Comparison of ENCODE assay signal across 24 cellular contexts in the genomic region with DNA sequence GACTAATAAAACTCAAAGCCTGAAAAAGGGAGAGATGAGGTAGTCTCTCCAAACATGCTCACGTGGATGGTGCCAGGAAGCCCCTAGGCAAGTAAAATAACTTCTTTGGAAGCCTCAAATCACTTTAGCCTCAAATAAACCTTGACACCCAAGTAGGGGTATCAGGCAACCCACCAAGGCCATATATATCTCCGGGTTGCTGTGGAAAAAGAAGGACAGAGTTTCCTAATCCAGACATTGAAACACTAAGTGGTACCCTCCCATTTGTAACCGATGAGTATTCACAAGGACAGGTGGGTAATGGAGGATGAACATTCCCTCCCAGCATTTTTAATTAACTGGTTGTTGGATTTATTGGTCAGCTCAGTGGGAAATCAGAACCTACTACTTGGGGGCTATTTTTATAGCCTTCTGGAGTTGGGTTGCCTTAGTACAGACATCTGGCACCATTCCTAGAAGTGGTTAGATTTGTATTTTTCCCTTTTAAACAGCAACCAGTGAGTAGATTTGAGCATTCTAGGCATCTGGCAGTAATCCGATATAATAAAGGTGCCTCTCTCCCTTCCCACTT.
DNase-seq lines count a peak whose midpoint lies in the region; ATAC-seq and TF ChIP-seq lines count a peak whose summit lies in the region.
"Had no signal": no experiment of that assay in that cellular context is flagged by ENCODE, and none has a peak within 500 bp of the region (broad histone marks: within the 10 kb centered on the region; RNA-seq: fewer than 3 reads in every experiment).

No MANE protein-coding gene starts in this region.

- H3K4me1 ChIP-seq in SK-N-SH (ENCODE audit: control insufficient read depth in 1 of 2, insufficient read depth in 2 of 2, low read depth in 1 of 2, low read length in 1 of 2) (no peaks in the 10 kb centered on the region), upper lobe of right lung (no peaks in the 10 kb centered on the region), upper lobe of left lung (no peaks in the 10 kb centered on the region)
- H3K4me1 ChIP-seq: adrenal gland, breast epithelium, heart right ventricle had no signal

- no peaks in the 10 kb centered on the region for H3K36me3 ChIP-seq in SK-N-SH (replicated peaks in 1 of 2; ENCODE audit: control insufficient read depth in 1 of 2, insufficient read depth in 2 of 2, low read length in 1 of 2)
- no peaks in the 10 kb centered on the region for H3K36me3 ChIP-seq in upper lobe of right lung
- H3K36me3 ChIP-seq in upper lobe of left lung, result no peaks in the 10 kb centered on the region
- H3K36me3 ChIP-seq: adrenal gland, breast epithelium, heart right ventricle had no signal

- H3K27ac ChIP-seq in SK-N-SH (ENCODE audit: low read depth in 2 of 2, low read length in 1 of 2) (no peak overlapping the region), upper lobe of right lung (no peak overlapping the region), upper lobe of left lung (no peak overlapping the region)
- H3K27ac ChIP-seq: adrenal gland, breast epithelium, heart right ventricle, HL-60 had no signal

- 13% methylated on average over 4 of the region's 4 CpGs for WGBS in SK-N-SH (ENCODE audit: low lambda C conversion rate)
- 68 to 69% methylated on average over 4 of the region's 4 CpGs for WGBS in upper lobe of left lung, 2 donors

- H2AFZ ChIP-seq in SK-N-SH (ENCODE audit: low read depth), result no peak overlapping the region

- intact Hi-C loops in upper lobe of right lung (cut with DNase I), result no loop called here

- DNase-seq in SK-N-SH (no peak), NCI-H524 (lab: John Stamatoyannopoulos, UW) (peak; percentile 96 to 99), fibroblast of peridontal ligament (ENCODE audit: extremely low read depth) (peak; percentile 21), cortex of kidney (lab: John Stamatoyannopoulos, UW) (no peak), upper lobe of right lung (no peak), upper lobe of left lung (no peak), NCI-H1436 treated with DMSO at 0.1 percent for 48 hours (lab: John Stamatoyannopoulos, UW) (no peak)
- DNase-seq: activated B cell treated with CpG ODN at 0.5 μM for 24 hours; activated CD8-positive, alpha-beta memory T cell treated with anti-CD3 and anti-CD28 coated beads, Interleukin-2, amount 10 ng/mL, durations not matched to agents 7 days and 5 days; activated naive CD4-positive, alpha-beta T cell treated with Interleukin-2 at 50 U/mL for 16 hours; activated T-cell treated with anti-CD3 and anti-CD28 coated beads, Interleukin-2, amount 50 U/mL, for 48 hours; adrenal gland; CD4-positive, CD25-positive, alpha-beta regulatory T cell; effector memory CD8-positive, alpha-beta T cell; EL; foreskin fibroblast; heart right ventricle; Kasumi-1; NCI-H187 treated with DMSO at 0.1 percent for 48 hours; stimulated activated naive CD4-positive, alpha-beta T cell treated with Interleukin-2 at 50 U/mL for 16 hours; T-cell had no signal

- TF ChIP-seq EP300 in SK-N-SH (IDR thresholded peaks at IDR 0.05; ENCODE audit: borderline replicate concordance in 1 of 2, low read depth in 1 of 2, low read length in 1 of 2), result no peak
- TF ChIP-seq EP300 in upper lobe of left lung (IDR thresholded peaks at IDR 0.05), result no peak

- H3K9me3 ChIP-seq in SK-N-SH, result no peaks in the 10 kb centered on the region
- H3K9me3 ChIP-seq in upper lobe of right lung, result no peaks in the 10 kb centered on the region
- no peaks in the 10 kb centered on the region for H3K9me3 ChIP-seq in upper lobe of left lung
- H3K9me3 ChIP-seq: adrenal gland, breast epithelium, heart right ventricle had no signal

- H3K4me2 ChIP-seq in SK-N-SH, result no peak overlapping the region

- no peaks in the 10 kb centered on the region for H3K79me2 ChIP-seq in SK-N-SH (ENCODE audit: insufficient read depth)

- ATAC-seq in SK-N-SH treated with all-trans-retinoic acid at 6 μM for 48 hours (peak; percentile 36; the same call in 2 of the 3 replicates), upper lobe of right lung (no peak), upper lobe of left lung (ENCODE audit: low FRiP score in 2 of 2) (no peak)
- ATAC-seq: activated CD8-positive, alpha-beta memory T cell treated with anti-CD3 and anti-CD28 coated beads, Interleukin-2, amount 10 ng/mL, durations not matched to agents 7 days and 5 days; effector memory CD8-positive, alpha-beta T cell; heart right ventricle; T-cell had no signal

- CTCF ChIA-PET in SK-N-SH (lab: Yijun Ruan, JAX), result no interaction called here

- H3K4me3 ChIP-seq in SK-N-SH (ENCODE audit: low read depth in 2 of 2, low read length in 1 of 2) (no peak overlapping the region), upper lobe of right lung (no peak overlapping the region), upper lobe of left lung (no peak overlapping the region)
- H3K4me3 ChIP-seq: adrenal gland, breast epithelium, heart right ventricle had no signal

- H3F3A ChIP-seq in SK-N-SH (replicated peaks; ENCODE audit: insufficient read depth), result no peaks in the 10 kb centered on the region

- no peak overlapping the region for H3K9ac ChIP-seq in SK-N-SH

- TF ChIP-seq POLR2A in upper lobe of left lung (IDR thresholded peaks at IDR 0.05), result no peak

- TF ChIP-seq CTCF in SK-N-SH (IDR thresholded peaks at IDR 0.05) (no peak), upper lobe of right lung (IDR thresholded peaks at IDR 0.05) (no peak), upper lobe of left lung (IDR thresholded peaks at IDR 0.05) (no peak)

- H3K27me3 ChIP-seq in SK-N-SH (ENCODE audit: insufficient read depth) (peaks cover 4% of the 10 kb centered on the region), upper lobe of right lung (no peaks in the 10 kb centered on the region), upper lobe of left lung (no peaks in the 10 kb centered on the region)
- H3K27me3 ChIP-seq: adrenal gland had no signal

- no peaks in the 10 kb centered on the region for H3K9me2 ChIP-seq in SK-N-SH

- H4K20me1 ChIP-seq in SK-N-SH (ENCODE audit: insufficient read depth), result no peaks in the 10 kb centered on the region

- no peak for TF ChIP-seq RAD21 in SK-N-SH (IDR thresholded peaks at IDR 0.05; ENCODE audit: low read length)

- POLR2A ChIA-PET in SK-N-SH (lab: Yijun Ruan, JAX), result no interaction called here

TF ChIP-seq in SK-N-SH treated with all-trans-retinoic acid at 6 μM for 48 hours, 23 proteins besides CTCF, POLR2A, EP300 and RAD21 (continues in another document):
- no peak for TF ChIP-seq TOX (CRISPR knock-in tag; IDR thresholded peaks at IDR 0.05; ENCODE audit: borderline replicate concordance)
- TF ChIP-seq CREB5 (CRISPR knock-in tag; IDR thresholded peaks at IDR 0.05; ENCODE audit: low read depth), result no peak
- TF ChIP-seq, protein P1, sequence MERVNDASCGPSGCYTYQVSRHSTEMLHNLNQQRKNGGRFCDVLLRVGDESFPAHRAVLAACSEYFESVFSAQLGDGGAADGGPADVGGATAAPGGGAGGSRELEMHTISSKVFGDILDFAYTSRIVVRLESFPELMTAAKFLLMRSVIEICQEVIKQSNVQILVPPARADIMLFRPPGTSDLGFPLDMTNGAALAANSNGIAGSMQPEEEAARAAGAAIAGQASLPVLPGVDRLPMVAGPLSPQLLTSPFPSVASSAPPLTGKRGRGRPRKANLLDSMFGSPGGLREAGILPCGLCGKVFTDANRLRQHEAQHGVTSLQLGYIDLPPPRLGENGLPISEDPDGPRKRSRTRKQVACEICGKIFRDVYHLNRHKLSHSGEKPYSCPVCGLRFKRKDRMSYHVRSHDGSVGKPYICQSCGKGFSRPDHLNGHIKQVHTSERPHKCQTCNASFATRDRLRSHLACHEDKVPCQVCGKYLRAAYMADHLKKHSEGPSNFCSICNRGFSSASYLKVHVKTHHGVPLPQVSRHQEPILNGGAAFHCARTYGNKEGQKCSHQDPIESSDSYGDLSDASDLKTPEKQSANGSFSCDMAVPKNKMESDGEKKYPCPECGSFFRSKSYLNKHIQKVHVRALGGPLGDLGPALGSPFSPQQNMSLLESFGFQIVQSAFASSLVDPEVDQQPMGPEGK (CRISPR knock-in tag; IDR thresholded peaks at IDR 0.05; ENCODE audit: borderline replicate concordance), result no peak

TF ChIP-seq in SK-N-SH, 30 proteins besides CTCF, POLR2A, EP300 and RAD21 (continues in another document):
- TF ChIP-seq TAF1 (IDR thresholded peaks at IDR 0.05; ENCODE audit: borderline replicate concordance, low read depth, low read length) (no peak), IRF3 (IDR thresholded peaks at IDR 0.05; ENCODE audit: low read depth, low read length) (no peak), USF1 (IDR thresholded peaks at IDR 0.05; ENCODE audit: borderline replicate concordance, low read depth) (no peak), PBX3 (IDR thresholded peaks at IDR 0.05) (no peak), CHD2 (IDR thresholded peaks at IDR 0.05; ENCODE audit: low read length, partially characterized antibody) (no peak)

Comparison
In these comparisons a context has a peak if more than half of its experiments do, and no peak if none do; other contexts are left out.
1. DNase-seq: peak in NCI-H524 (2 of 2) and fibroblast of peridontal ligament (single experiment); none in SK-N-SH (single experiment), cortex of kidney (single experiment), upper lobe of right lung (single experiment), upper lobe of left lung (0 of 2) and NCI-H1436 treated with DMSO at 0.1 percent for 48 hours (single experiment).